Comparison of ENCODE assay signal across 1 cellular context in genomic region chrX:153818064-153818463, GRCh38.
TF ChIP-seq lines count a peak whose summit lies in the region.

No MANE protein-coding gene starts in this region.

TF ChIP-seq in WTC11, 78 proteins besides CTCF, POLR2A, EP300 and RAD21:
- 0 out of 2 replicates have a peak, but pooled peaks have one; percentile 54 for TF ChIP-seq ZNF121 (CRISPR knock-in tag; IDR thresholded peaks at IDR 0.05)
TF ChIP-seq in WTC11: peak in this region for 1; not testable (repeated sequence) for 77.
